25 cellular contexts compared by ENCODE assay signal in genomic region chr5:143561248-143561647, GRCh38.
DNase-seq lines count a peak whose midpoint lies in the region; ATAC-seq and TF ChIP-seq lines count a peak whose summit lies in the region.
"Had no signal": no experiment of that assay in that cellular context is flagged by ENCODE, and none has a peak within 500 bp of the region (broad histone marks: within the 10 kb centered on the region; RNA-seq: fewer than 3 reads in every experiment).

No MANE protein-coding gene starts in this region.

- peak; percentile 16 for DNase-seq in NCI-H510A treated with DMSO at 0.1 percent for 48 hours (lab: John Stamatoyannopoulos, UW)
- DNase-seq in NCI-H510A (lab: John Stamatoyannopoulos, UW) = no peak
- peak; percentile 84 for DNase-seq in left lobe of liver (ENCODE audit: low spot score)
- peak; percentile 32 for DNase-seq in stomach
- no peak for DNase-seq in putamen (ENCODE audit: low spot score)
- no peak for DNase-seq in stimulated activated CD4-positive, alpha-beta T cell treated with anti-CD3 and anti-CD28 coated beads, Interleukin-2, amount 100 ng/mL, for 48 hours
- no peak for DNase-seq in AML-193 (lab: John Stamatoyannopoulos, UW)
- DNase-seq: activated CD8-positive, alpha-beta T cell treated with anti-CD3 and anti-CD28 coated beads for 36 hours; CD8-positive, alpha-beta T cell; cortex of kidney; DMS 273 treated with DMSO at 0.1 percent for 48 hours; foreskin keratinocyte; mesenchymal stem cell; NCI-H1092; NCI-H187 treated with DMSO at 0.1 percent for 48 hours; NCI-H748 treated with DMSO at 0.1 percent for 48 hours; stimulated activated CD4-positive, alpha-beta T cell treated with anti-CD3 and anti-CD28 coated beads, Interleukin-15, amount 100 ng/mL, for 24 hours; stimulated activated naive CD4-positive, alpha-beta T cell treated with Interleukin-2 at 50 U/mL for 16 hours; T-helper 17 cell; testis had no signal

- no peak overlapping the region for H3K4me2 ChIP-seq in OCI-LY1 (ENCODE audit: low read length)

- H3K27me3 ChIP-seq in OCI-LY1 (ENCODE audit: insufficient read depth, low read length) (no peaks in the 10 kb centered on the region), stomach (no peaks in the 10 kb centered on the region)
- H3K27me3 ChIP-seq: cardiac muscle cell, esophagus muscularis mucosa, foreskin keratinocyte, testis had no signal

- TF ChIP-seq POLR2A in stomach (IDR thresholded peaks at IDR 0.05) = no peak

- H3K4me1 ChIP-seq in OCI-LY1 (ENCODE audit: insufficient read depth, low read length, severe bottlenecking) (peaks cover 31% of the 10 kb centered on the region), stomach (peaks cover 4 to 34% (median 16%) of the 10 kb centered on the region in 4 donors)
- H3K4me1 ChIP-seq: foreskin keratinocyte, testis had no signal

- peak; percentile 85 for ATAC-seq in left lobe of liver
- ATAC-seq: activated CD8-positive, alpha-beta T cell treated with anti-CD3 and anti-CD28 coated beads for 36 hours; activated naive CD4-positive, alpha-beta T cell treated with anti-CD3 and anti-CD28 coated beads, Interleukin-2, amount 50 U/mL, for 72 hours; CD8-positive, alpha-beta T cell; foreskin keratinocyte; T-helper 17 cell had no signal

- no peaks in the 10 kb centered on the region for H3K36me3 ChIP-seq in OCI-LY1 (ENCODE audit: insufficient read depth, low read length)
- H3K36me3 ChIP-seq in stomach = no peaks in the 10 kb centered on the region
- H3K36me3 ChIP-seq: cardiac muscle cell, esophagus muscularis mucosa had no signal

- H3K9me3 ChIP-seq in OCI-LY1 (ENCODE audit: low read length) (no peaks in the 10 kb centered on the region), stomach (no peaks in the 10 kb centered on the region)
- H3K9me3 ChIP-seq: esophagus muscularis mucosa, testis had no signal

- no peak overlapping the region for H3K9ac ChIP-seq in OCI-LY1 (ENCODE audit: low read length)

- H3F3A ChIP-seq in OCI-LY1 (ENCODE audit: insufficient read depth, low read length) = no peaks in the 10 kb centered on the region

- H2AFZ ChIP-seq in OCI-LY1 (ENCODE audit: low read length) = peak overlapping the region; percentile 27; the same call in 1 of the 2 replicates

- WGBS in stomach, 5 donors = 35 to 63% (median 49%) methylated on average over 5 of the region's 5 CpGs

- no peaks in the 10 kb centered on the region for H3K9me2 ChIP-seq in OCI-LY1 (ENCODE audit: low read depth, low read length)

- H3K4me3 ChIP-seq in OCI-LY1 (ENCODE audit: low read depth, low read length, poor library complexity, severe bottlenecking) (no peak overlapping the region), stomach (no peak overlapping the region)
- H3K4me3 ChIP-seq: cardiac muscle cell, esophagus muscularis mucosa, SK-N-MC, testis had no signal

- TF ChIP-seq CTCF in OCI-LY1 (IDR thresholded peaks at IDR 0.05; ENCODE audit: low read length) (no peak), stomach (IDR thresholded peaks at IDR 0.05) (no peak)

- intact Hi-C loops in stomach (cut with DNase I; ENCODE audit: low total_unique reads) = no loop called here

- no peak for TF ChIP-seq EP300 in stomach (IDR thresholded peaks at IDR 0.05)

- peak overlapping the region; percentile 8 for H3K27ac ChIP-seq in OCI-LY1 (ENCODE audit: low read depth, low read length, poor library complexity, severe bottlenecking)
- no peak overlapping the region for H3K27ac ChIP-seq in stomach
- H3K27ac ChIP-seq: cardiac muscle cell, esophagus muscularis mucosa, foreskin keratinocyte, SK-N-MC, testis had no signal

- no peaks in the 10 kb centered on the region for H3K79me2 ChIP-seq in OCI-LY1 (ENCODE audit: insufficient read depth, low read length)

- no peaks in the 10 kb centered on the region for H4K20me1 ChIP-seq in OCI-LY1 (ENCODE audit: insufficient read depth, low read length)

Comparison
In these comparisons a context has a peak if more than half of its experiments do, and no peak if none do; other contexts are left out.
1. DNase-seq: peak in NCI-H510A treated with DMSO at 0.1 percent for 48 hours (single experiment), left lobe of liver (single experiment) and stomach (single experiment); none in NCI-H510A (single experiment), putamen (single experiment), stimulated activated CD4-positive, alpha-beta T cell treated with anti-CD3 and anti-CD28 coated beads, Interleukin-2, amount 100 ng/mL, for 48 hours (0 of 2) and AML-193 (0 of 2).